ENCODE assay signal across 14 cellular contexts in genomic region chr20:34084227-34084923, GRCh38. TPM values are rescaled to one million over a fixed set of nuclear protein-coding genes. Genes with fewer than 3 reads are reported as not detected.
DNase-seq lines count a peak whose midpoint lies in the region; ATAC-seq, FAIRE-seq and TF ChIP-seq lines count a peak whose summit lies in the region.
"Had no signal": no experiment of that assay in that cellular context is flagged by ENCODE, and none has a peak within 500 bp of the region (broad histone marks: within the 10 kb centered on the region; RNA-seq: fewer than 3 reads in every experiment).

No MANE protein-coding gene starts in this region.

- H3K9ac ChIP-seq in HepG2 (ENCODE audit: insufficient read depth, low read depth, low read length), result no peak overlapping the region

- no peaks in the 10 kb centered on the region for H3K79me2 ChIP-seq in HepG2 (ENCODE audit: insufficient read depth, low read length)

- 96% methylated on average over 9 of the region's 9 CpGs for WGBS in HepG2 (ENCODE audit: low lambda C conversion rate)
- 91% methylated on average over 5 of the region's 9 CpGs for WGBS in right lobe of liver (ENCODE audit: insufficient coverage, low coverage, low lambda C conversion rate, missing lambda C conversion rate)
- WGBS in upper lobe of left lung, 2 donors, result 87 to 94% methylated on average over 9 of the region's 9 CpGs

- H3K4me3 Mint-ChIP-seq in endothelial cell (ENCODE audit: unreplicated experiment), result peak overlapping the region; percentile 57

- H3K27me3 ChIP-seq in HepG2 (ENCODE audit: control insufficient read depth in 1 of 2, insufficient read depth in 2 of 2, low read length in 2 of 2) (no peaks in the 10 kb centered on the region), right lobe of liver (no peaks in the 10 kb centered on the region), upper lobe of left lung (no peaks in the 10 kb centered on the region)
- H3K27me3 ChIP-seq: dorsolateral prefrontal cortex had no signal

- TF ChIP-seq RAD21 in HepG2 (CRISPR knock-in tag; IDR thresholded peaks at IDR 0.05), result no peak

- peaks cover 41 to 90% of the 10 kb centered on the region in 2 experiments for H3K36me3 ChIP-seq in HepG2 (replicated peaks in 1 of 2; ENCODE audit: control insufficient read depth in 1 of 2, insufficient read depth in 2 of 2, low read length in 2 of 2)
- H3K36me3 ChIP-seq in right lobe of liver, result peaks cover 0 to 27% (median 9%) of the 10 kb centered on the region in 4 donors
- peaks cover 0 to 89% (median 42%) of the 10 kb centered on the region in 4 donors for H3K36me3 ChIP-seq in upper lobe of left lung

- H3K27ac Mint-ChIP-seq in endothelial cell (ENCODE audit: unreplicated experiment), result peak overlapping the region; percentile 7

- H3K4me2 ChIP-seq in HepG2 (ENCODE audit: low read depth, low read length), result no peak overlapping the region

- no peak for ATAC-seq in HepG2
- no peak for ATAC-seq in right lobe of liver
- no peak for ATAC-seq in upper lobe of left lung (ENCODE audit: low FRiP score in 2 of 2)

- no peaks in the 10 kb centered on the region for H3K4me1 ChIP-seq in HepG2 (ENCODE audit: insufficient read depth, low read length)
- no peaks in the 10 kb centered on the region for H3K4me1 ChIP-seq in right lobe of liver
- H3K4me1 ChIP-seq in upper lobe of left lung, result peaks cover 5 to 23% (median 17%) of the 10 kb centered on the region in 4 donors

- no peaks in the 10 kb centered on the region for H3K9me3 Mint-ChIP-seq in endothelial cell (ENCODE audit: unreplicated experiment)

- H3K4me3 ChIP-seq in HepG2 (replicated peaks in 1 of 3; ENCODE audit: insufficient read depth in 1 of 3, low read depth in 2 of 3, low read length in 3 of 3) (no peak overlapping the region), right lobe of liver (no peak overlapping the region), upper lobe of left lung (no peak overlapping the region)
- H3K4me3 ChIP-seq: dorsolateral prefrontal cortex had no signal

- peaks cover 9% of the 10 kb centered on the region for H3K27me3 Mint-ChIP-seq in endothelial cell (ENCODE audit: unreplicated experiment)

- FAIRE-seq in HepG2 (lab: Jason Lieb, UNC), result no peak
- FAIRE-seq: kidney had no signal

- intact Hi-C loops in HepG2 (cut with micrococcal nuclease; ENCODE audit: unreplicated experiment), result no loop called here
- intact Hi-C loops in right lobe of liver (cut with DNase I), result no loop called here

- H3K9me3 ChIP-seq in HepG2 (ENCODE audit: low read length), result no peaks in the 10 kb centered on the region
- H3K9me3 ChIP-seq in right lobe of liver, result no peaks in the 10 kb centered on the region
- H3K9me3 ChIP-seq in upper lobe of left lung, result no peaks in the 10 kb centered on the region

- H3K4me1 Mint-ChIP-seq in endothelial cell (ENCODE audit: unreplicated experiment), result peaks cover 10% of the 10 kb centered on the region

- peaks cover 38% of the 10 kb centered on the region for H3K36me3 Mint-ChIP-seq in endothelial cell (ENCODE audit: low read depth, unreplicated experiment)

- no peak overlapping the region for H2AFZ ChIP-seq in HepG2 (ENCODE audit: low read length)

- H3K27ac ChIP-seq in HepG2 (ENCODE audit: extremely low read length, insufficient read depth, low read length), result no peak overlapping the region
- H3K27ac ChIP-seq in right lobe of liver, result no peak overlapping the region
- H3K27ac ChIP-seq in upper lobe of left lung, result peak overlapping the region in 3 of 4 donors; percentile 16 to 45 (median 35)

- in situ Hi-C loops in HepG2 (cut with HindIII; ENCODE audit: extremely low pct_ligation_motif_present, low pct_unique_long_range_greater_than_20kb), result no loop called here

- TF ChIP-seq EP300 in HepG2 (IDR thresholded peaks at IDR 0.05; ENCODE audit: low read depth in 2 of 2, low read length in 2 of 2) (no peak), HepG2 (CRISPR knock-in tag; IDR thresholded peaks at IDR 0.05; ENCODE audit: borderline replicate concordance) (no peak), upper lobe of left lung (IDR thresholded peaks at IDR 0.05) (no peak)

- POLR2A ChIA-PET in HepG2 (lab: Yijun Ruan, JAX), result interaction anchor here (3.8 kb wide), 1 partner anchor 28 kb away, joined by 16 read pairs; the partner anchor contains the start of gene EIF2S2

- TF ChIP-seq CTCF in HepG2 (CRISPR knock-in tag; IDR thresholded peaks at IDR 0.05) (no peak), right lobe of liver (IDR thresholded peaks at IDR 0.05) (no peak), endothelial cell (IDR thresholded peaks at IDR 0.05; ENCODE audit: unreplicated experiment) (no peak), upper lobe of left lung (IDR thresholded peaks at IDR 0.05) (no peak)

- TSS peak; percentile 6 for BruUV-seq in HepG2 (replicated peaks; lab: Mats Ljungman, UMichigan)

- H4K20me1 ChIP-seq in HepG2 (ENCODE audit: insufficient read depth, low read length), result peaks cover 19% of the 10 kb centered on the region

- DNase-seq in HepG2 (ENCODE audit: low spot score), result no peak
- DNase-seq in right lobe of liver, result no peak
- DNase-seq in NCI-H2029 treated with DMSO at 0.1 percent for 48 hours (lab: John Stamatoyannopoulos, UW), result peak; percentile 15
- no peak for DNase-seq in endothelial cell (ENCODE audit: low spot score)
- DNase-seq in upper lobe of left lung, result no peak
- no peak for DNase-seq in cerebellum (ENCODE audit: low spot score)
- DNase-seq in mesenteric fat pad (ENCODE audit: low spot score), result no peak
- DNase-seq in mucosa of gallbladder (ENCODE audit: low spot score), result no peak
- DNase-seq: dorsolateral prefrontal cortex, foreskin melanocyte, kidney, NCI-H446 treated with DMSO at 0.1 percent for 48 hours, occipital lobe, SHP77 had no signal

- CTCF ChIA-PET in HepG2 (lab: Yijun Ruan, JAX; ENCODE audit: low intra/inter-chr PET ratio, low total read pairs), result no interaction called here

- no peak for TF ChIP-seq POLR2A in HepG2 (IDR thresholded peaks at IDR 0.05; ENCODE audit: insufficient read depth in 1 of 2, low read depth in 2 of 2, low read length in 2 of 2)
- no peak for TF ChIP-seq POLR2A in right lobe of liver (IDR thresholded peaks at IDR 0.05)
- TF ChIP-seq POLR2A in upper lobe of left lung (IDR thresholded peaks at IDR 0.05), result no peak

TF ChIP-seq in HepG2, 621 proteins besides CTCF, POLR2A, EP300 and RAD21:
- TF ChIP-seq POLR2G (IDR thresholded peaks at IDR 0.05; ENCODE audit: low read depth, low read length) (peak; percentile 45), RBM22 (optimal IDR thresholded peaks at IDR 0.05; ENCODE audit: low read length) (peak; percentile 98), AGO2 (optimal IDR thresholded peaks at IDR 0.05; ENCODE audit: low read depth, low read length) (peak; percentile 59), KDM5A (IDR thresholded peaks at IDR 0.05; ENCODE audit: borderline replicate concordance, low read length) (no peak), NPAS2 (CRISPR knock-in tag; IDR thresholded peaks at IDR 0.05; ENCODE audit: borderline replicate concordance) (0 out of 2 replicates have a peak, but pooled peaks have one; percentile 49), ZNF33A (CRISPR knock-in tag; IDR thresholded peaks at IDR 0.05; ENCODE audit: borderline replicate concordance) (no peak)

RNA-seq across cellular contexts. Expression of gene EIF2S2, which starts 27.7 kb away (rescaled TPM):
- total RNA-seq in HepG2 (2016; rRNA removed; fragmentation: Illumina TruSeq; extraction: Trizol) (213 and 316 TPM in 2 replicates), right lobe of liver (10 to 100 TPM; 16.7 to 50.6 (median 30.8) TPM), endothelial cell (ENCODE audit: unreplicated experiment) (107 TPM), upper lobe of left lung (10 to 100 TPM; 28.3 to 76.1 (median 50.3) TPM), cerebellum (27.2 TPM), mesenteric fat pad (64.5 TPM), mucosa of gallbladder (36.7 TPM)
- 51.0 and 51.7 TPM in 2 replicates for total RNA-seq in HepG2 (2016; cell fraction: cytosol; rRNA removed; fragmentation: Illumina TruSeq; extraction: Trizol; ENCODE audit: low read depth)
- 208 and 329 TPM in 2 replicates for total RNA-seq in HepG2 (2016; cell fraction: insoluble cytoplasmic fraction; rRNA removed; fragmentation: Illumina TruSeq; extraction: Trizol)
- total RNA-seq in HepG2 (2016; cell fraction: membrane; rRNA removed; fragmentation: Illumina TruSeq; extraction: Trizol), result 97.8 and 98.8 TPM in 2 replicates
- total RNA-seq in HepG2 (2016; cell fraction: nucleus; rRNA removed; fragmentation: Illumina TruSeq; extraction: Trizol), result 76.0 and 84.1 TPM in 2 replicates
- 102 and 126 TPM in 2 replicates for polyA plus RNA-seq in HepG2 (2011; rRNA removed)
- 63.0 and 92.8 TPM in 2 replicates for polyA plus RNA-seq in HepG2 (2011; cell fraction: cytosol; rRNA removed)
- 22.9 and 30.3 TPM in 2 replicates for polyA plus RNA-seq in HepG2 (2011; cell fraction: nucleus; rRNA removed)
- 143 and 178 TPM in 2 replicates for polyA plus RNA-seq in HepG2 (2012)
- polyA plus RNA-seq in HepG2 (2016; cell fraction: cytosol; fragmentation: Illumina TruSeq; extraction: Trizol; ENCODE audit: low read depth), result 36.0 and 36.2 TPM in 2 replicates
- 299 and 317 TPM in 2 replicates for polyA plus RNA-seq in HepG2 (2016; cell fraction: insoluble cytoplasmic fraction; fragmentation: Illumina TruSeq; extraction: Trizol; ENCODE audit: low read depth)
- polyA plus RNA-seq in HepG2 (2016; cell fraction: membrane; fragmentation: Illumina TruSeq; extraction: Trizol; ENCODE audit: low read depth), result 66.5 and 67.3 TPM in 2 replicates
- 111 and 114 TPM in 2 replicates for polyA plus RNA-seq in HepG2 (2016; cell fraction: nucleus; fragmentation: Illumina TruSeq; extraction: Trizol; ENCODE audit: insufficient read depth, low read depth)
- 27.1 and 39.1 TPM in 2 replicates for polyA minus RNA-seq in HepG2 (2011; rRNA and poly(A)+ RNA removed; ENCODE audit: low replicate concordance)
- polyA minus RNA-seq in HepG2 (2011; cell fraction: cytosol; rRNA and poly(A)+ RNA removed), result 55.0 and 56.6 TPM in 2 replicates
- 34.4 and 37.0 TPM in 2 replicates for polyA minus RNA-seq in HepG2 (2011; cell fraction: nucleus; rRNA and poly(A)+ RNA removed)

Comparison
In these comparisons a context has a peak if more than half of its experiments do, and no peak if none do; other contexts are left out.
1. H3K27ac ChIP-seq: peak in upper lobe of left lung (3 of 4); none in HepG2 (single experiment) and right lobe of liver (0 of 3).